Comparison of ENCODE assay signal across 9 cellular contexts in the genomic region with DNA sequence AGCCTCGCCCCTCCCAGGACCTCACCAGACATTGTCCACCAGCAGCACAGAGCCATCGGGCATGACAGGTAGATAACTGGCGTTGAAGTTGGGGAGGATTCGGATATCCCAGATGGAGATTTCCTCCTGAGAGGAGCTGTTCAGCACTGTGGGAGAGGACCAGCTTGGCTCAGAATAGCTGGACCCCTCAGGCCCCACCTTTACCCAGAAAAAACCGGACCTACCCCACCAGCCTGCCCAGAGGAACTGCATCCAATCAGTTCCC. TPM values are rescaled to one million over a fixed set of nuclear protein-coding genes. Genes with fewer than 3 reads are reported as not detected.
A peak's percentile ranks its signal among the peaks of the same experiment; 100 is the strongest.
DNase-seq lines count a peak whose midpoint lies in the region; ATAC-seq and TF ChIP-seq lines count a peak whose summit lies in the region.
"Had no signal": no experiment of that assay in that cellular context is flagged by ENCODE, and none has a peak within 500 bp of the region (broad histone marks: within the 10 kb centered on the region; RNA-seq: fewer than 3 reads in every experiment).

No MANE protein-coding gene starts in this region.

- 46 to 78% (median 64%) methylated on average over 2 to 5 of the region's 5 CpGs for WGBS in heart left ventricle, 4 donors

- H3K27me3 Mint-ChIP-seq in activated naive CD8-positive, alpha-beta T cell: no peaks in the 10 kb centered on the region
- H3K27me3 Mint-ChIP-seq in type B pancreatic cell: no peaks in the 10 kb centered on the region

- H3K36me3 ChIP-seq in heart left ventricle (peaks cover 0 to 47% (median 38%) of the 10 kb centered on the region in 9 donors), right atrium auricular region (peaks cover 33% of the 10 kb centered on the region)

- H3K27ac Mint-ChIP-seq in activated naive CD8-positive, alpha-beta T cell: peak overlapping the region; percentile 67
- H3K27ac Mint-ChIP-seq in type B pancreatic cell: peak overlapping the region; percentile 83

- H3K27ac ChIP-seq in heart left ventricle (peak overlapping the region in 8 of 12 donors; percentile 1 to 94 (median 81)), right atrium auricular region (peak overlapping the region in 1 of 2 donors; percentile 80), layer of hippocampus (ENCODE audit: low read depth, low read length) (peak overlapping the region; percentile 38)

- TF ChIP-seq POLR2A in heart left ventricle (IDR thresholded peaks at IDR 0.05): no peak

- H3K36me3 Mint-ChIP-seq in activated naive CD8-positive, alpha-beta T cell: no peaks in the 10 kb centered on the region
- peaks cover 5% of the 10 kb centered on the region for H3K36me3 Mint-ChIP-seq in type B pancreatic cell

- H3K4me1 Mint-ChIP-seq in activated naive CD8-positive, alpha-beta T cell (ENCODE audit: low read depth): peaks cover 53% of the 10 kb centered on the region
- H3K4me1 Mint-ChIP-seq in type B pancreatic cell (ENCODE audit: unreplicated experiment): peaks cover 11% of the 10 kb centered on the region

- H3K4me3 Mint-ChIP-seq in activated naive CD8-positive, alpha-beta T cell: peak overlapping the region; percentile 85
- peak overlapping the region; percentile 91 for H3K4me3 Mint-ChIP-seq in type B pancreatic cell

- H3K4me3 ChIP-seq in heart left ventricle (peak overlapping the region in 5 of 12 donors; percentile 78 to 93 (median 92)), right atrium auricular region (no peak overlapping the region)

- no peaks in the 10 kb centered on the region for H3K27me3 ChIP-seq in heart left ventricle
- H3K27me3 ChIP-seq in right atrium auricular region: no peaks in the 10 kb centered on the region
- no peaks in the 10 kb centered on the region for H3K27me3 ChIP-seq in layer of hippocampus (ENCODE audit: control insufficient read depth, insufficient read depth, low read length)

- H3K4me1 ChIP-seq in heart left ventricle: peaks cover 0 to 52% (median 15%) of the 10 kb centered on the region in 12 donors
- peaks cover 0 to 22% of the 10 kb centered on the region in 2 donors for H3K4me1 ChIP-seq in right atrium auricular region

- H3K9me3 Mint-ChIP-seq in activated naive CD8-positive, alpha-beta T cell (ENCODE audit: low read depth): no peaks in the 10 kb centered on the region
- no peaks in the 10 kb centered on the region for H3K9me3 Mint-ChIP-seq in type B pancreatic cell

- DNase-seq in heart left ventricle (no peak), right atrium auricular region (ENCODE audit: low spot score) (no peak), type B pancreatic cell (ENCODE audit: extremely low spot score, unreplicated experiment) (no peak), NOMO-1 treated with DMSO at 0.1 percent for 48 hours (lab: John Stamatoyannopoulos, UW; ENCODE audit: unreplicated experiment) (no peak)
- DNase-seq: NCI-H226 had no signal

- intact Hi-C loops in heart left ventricle (cut with DNase I): no loop called here

- no peak for TF ChIP-seq CTCF in heart left ventricle (IDR thresholded peaks at IDR 0.05)
- no peak for TF ChIP-seq CTCF in right atrium auricular region (IDR thresholded peaks at IDR 0.05)
- no peak for TF ChIP-seq CTCF in type B pancreatic cell (conservative IDR thresholded peaks at IDR 0.05)

- H3K9me3 ChIP-seq in heart left ventricle (no peaks in the 10 kb centered on the region), right atrium auricular region (no peaks in the 10 kb centered on the region)

- ATAC-seq in heart left ventricle (no peak), HG02970 (IDR thresholded peaks at IDR 0.05; ENCODE audit: low FRiP score, unreplicated experiment) (no peak), GM21390 (IDR thresholded peaks at IDR 0.05; ENCODE audit: unreplicated experiment) (no peak)

RNA-seq across cellular contexts. Expression of gene TRAPPC14, which starts 1.5 kb away (rescaled TPM):
- 10 to 100 TPM in 2 of 9 donors, 1 to 10 TPM in 7; 4.0 to 14.9 (median 7.4) TPM for total RNA-seq in heart left ventricle
- 1 to 10 TPM; 6.2 to 9.2 TPM for polyA plus RNA-seq in heart left ventricle
- total RNA-seq in right atrium auricular region: 1 to 10 TPM; 5.1 to 8.3 TPM
- 21.3 and 35.2 TPM in 2 replicates for total RNA-seq in type B pancreatic cell (ENCODE audit: low replicate concordance)

RNA-seq across cellular contexts. Expression of gene LAMTOR4, which starts 8.3 kb away (rescaled TPM):
- total RNA-seq in heart left ventricle (100 to 1,000 TPM in 3 of 9 donors, 10 to 100 TPM in 6; 64.6 to 160 (median 91.7) TPM), right atrium auricular region (100 to 1,000 TPM; 153 to 168 TPM), type B pancreatic cell (ENCODE audit: low replicate concordance) (96.7 and 109 TPM in 2 replicates)
- 100 to 1,000 TPM; 155 to 158 TPM for polyA plus RNA-seq in heart left ventricle

RNA-seq across cellular contexts. Expression of gene GAL3ST4, which starts 11.4 kb away (rescaled TPM):
- total RNA-seq in heart left ventricle (1 to 10 TPM in 7 of 9 donors, under 1 TPM in 2; 0.67 to 9.0 (median 1.6) TPM), right atrium auricular region (1 to 10 TPM; 1.3 to 2.4 TPM), type B pancreatic cell (ENCODE audit: low replicate concordance) (7.2 and 7.4 TPM in 2 replicates)
- 1 to 10 TPM in 1 of 2 donors, under 1 TPM in 1; 0.80 to 1.3 TPM for polyA plus RNA-seq in heart left ventricle

RNA-seq across cellular contexts. Expression of gene GPC2, which starts 20.2 kb away (rescaled TPM):
- total RNA-seq in heart left ventricle (1 to 10 TPM in 2 of 9 donors, under 1 TPM in 5, not detected in 2; 0.27 to 1.1 (median 0.50) TPM), right atrium auricular region (under 1 TPM in 1 of 2 donors, not detected in 1; 0.12 TPM), type B pancreatic cell (ENCODE audit: low replicate concordance) (20.6 and 53.3 TPM in 2 replicates)
- polyA plus RNA-seq in heart left ventricle: under 1 TPM; 0.50 to 0.76 TPM

RNA-seq across cellular contexts. Expression of gene STAG3, which starts 20.7 kb away (rescaled TPM):
- total RNA-seq in heart left ventricle: 1 to 10 TPM in 2 of 9 donors, under 1 TPM in 6, not detected in 1; 0.09 to 1.3 (median 0.58) TPM
- under 1 TPM; 0.11 to 0.88 TPM for polyA plus RNA-seq in heart left ventricle
- not detected for total RNA-seq in right atrium auricular region
- total RNA-seq in type B pancreatic cell (ENCODE audit: low replicate concordance): 1.6 and 1.7 TPM in 2 replicates
